In the genomic region with DNA sequence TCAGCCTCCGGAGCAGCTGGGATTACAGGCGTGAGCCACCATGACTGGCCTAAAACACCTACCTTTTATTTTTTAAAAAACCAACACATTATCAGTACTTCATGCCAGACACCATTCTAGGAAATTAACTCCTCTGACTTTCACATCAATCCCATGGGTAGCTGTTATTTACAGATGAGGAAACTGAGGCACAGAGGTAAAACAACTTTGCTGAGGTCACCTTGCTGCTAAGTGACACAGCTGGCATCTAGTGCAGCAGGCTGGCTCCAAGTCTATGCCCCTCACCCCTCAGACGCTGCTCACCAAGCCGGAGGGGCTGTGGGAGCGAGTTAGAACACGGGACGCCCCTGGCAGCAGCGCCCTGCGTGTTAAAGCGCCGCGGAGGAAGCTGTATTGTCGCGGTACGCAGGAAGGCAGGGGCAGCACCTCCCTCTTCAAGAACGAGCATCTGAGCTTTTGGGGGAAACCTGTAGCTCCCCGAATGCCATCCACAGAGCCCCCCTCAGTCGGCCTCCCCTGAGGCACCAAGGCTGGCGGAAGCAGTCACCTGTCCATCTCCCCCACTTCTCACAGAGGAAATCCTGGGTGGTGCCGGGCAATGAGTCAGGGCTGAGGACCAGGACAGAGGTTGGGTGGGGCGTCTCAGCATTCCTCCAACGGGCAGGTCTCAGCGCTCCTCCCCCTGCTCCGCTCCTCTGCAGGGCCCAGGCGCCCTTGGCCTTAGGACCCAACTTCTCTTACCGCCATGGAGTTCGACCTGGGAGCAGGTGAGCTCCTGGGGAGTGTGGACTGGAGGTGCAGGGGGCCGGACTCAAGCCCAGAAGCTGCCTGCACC, we compare ENCODE assay signal across 1 cellular context.
TF ChIP-seq lines count a peak whose summit lies in the region.

A gene (plus strand): TSS at position 735 of the 835 bp plus-strand sequence. CDS start 11 bp downstream, at position 746.

TF ChIP-seq in SK-N-SH, 30 proteins besides CTCF, POLR2A, EP300 and RAD21:
- no peak for TF ChIP-seq TAF1 (IDR thresholded peaks at IDR 0.05; ENCODE audit: borderline replicate concordance, low read depth, low read length)
